Comparison of ENCODE assay signal across 2 cellular contexts in genomic region chr16:69706256-69706974, GRCh38.
TF ChIP-seq lines count a peak whose summit lies in the region.

No MANE protein-coding gene starts in this region.

TF ChIP-seq in HCT116, 20 proteins besides CTCF, POLR2A, EP300 and RAD21:
- TF ChIP-seq CEBPB (IDR thresholded peaks at IDR 0.05; ENCODE audit: low read depth) (peak; percentile 71), ELF1 (IDR thresholded peaks at IDR 0.05; ENCODE audit: borderline replicate concordance, low read depth) (no peak)

TF ChIP-seq in HepG2, 621 proteins besides CTCF, POLR2A, EP300 and RAD21:
- TF ChIP-seq SOX5 (CRISPR knock-in tag; IDR thresholded peaks at IDR 0.05; ENCODE audit: borderline replicate concordance) (peak; percentile 73; the same call in 1 of the 2 replicates), SOX13 (IDR thresholded peaks at IDR 0.05) (no peak), SOX13 (CRISPR knock-in tag; conservative IDR thresholded peaks at IDR 0.05 in 1 of 2, IDR thresholded peaks at IDR 0.05 in 1 of 2) (peak in 1 of 2 experiments; percentile 85; a peak in 2 of 4 replicates), RBM22 (optimal IDR thresholded peaks at IDR 0.05; ENCODE audit: low read length) (peak; percentile 78), ATF4 (CRISPR knock-in tag; IDR thresholded peaks at IDR 0.05) (peak; percentile 80 to 97), CEBPB (IDR thresholded peaks at IDR 0.05; ENCODE audit: borderline replicate concordance, low read depth, low read length) (peak; percentile 90), MAFK (conservative IDR thresholded peaks at IDR 0.05 in 1 of 2, IDR thresholded peaks at IDR 0.05 in 1 of 2; ENCODE audit: low read length in 2 of 2) (peak; percentile 54 to 60), ZSCAN9 (CRISPR knock-in tag; IDR thresholded peaks at IDR 0.05; ENCODE audit: borderline replicate concordance) (no peak), CEBPG (CRISPR knock-in tag; IDR thresholded peaks at IDR 0.05) (peak; percentile 96), ATRX (CRISPR knock-in tag; IDR thresholded peaks at IDR 0.05; ENCODE audit: borderline replicate concordance) (no peak), THRA (CRISPR knock-in tag; IDR thresholded peaks at IDR 0.05; ENCODE audit: borderline replicate concordance) (0 out of 2 replicates have a peak, but pooled peaks have one; percentile 14), MAFF (IDR thresholded peaks at IDR 0.05; ENCODE audit: low read depth, low read length) (peak; percentile 27; the same call in 1 of the 2 replicates), GATAD2A (CRISPR knock-in tag; IDR thresholded peaks at IDR 0.05) (peak; percentile 66), SOX6 (IDR thresholded peaks at IDR 0.05) (no peak), SOX6 (CRISPR knock-in tag; IDR thresholded peaks at IDR 0.05) (peak; percentile 88; the same call in 1 of the 2 replicates), TEF (CRISPR knock-in tag; IDR thresholded peaks at IDR 0.05) (0 out of 2 replicates have a peak, but pooled peaks have one; percentile 69), BATF2 (CRISPR knock-in tag; IDR thresholded peaks at IDR 0.05) (no peak), PATZ1 (CRISPR knock-in tag; IDR thresholded peaks at IDR 0.05) (peak; percentile 39; the same call in 1 of the 2 replicates), AGO2 (optimal IDR thresholded peaks at IDR 0.05; ENCODE audit: low read depth, low read length) (peak; percentile 62), TCF7L2 (IDR thresholded peaks at IDR 0.05; ENCODE audit: low read depth, low read length) (no peak), RARA (CRISPR knock-in tag; IDR thresholded peaks at IDR 0.05) (0 out of 2 replicates have a peak, but pooled peaks have one; percentile 8), ZBTB2 (CRISPR knock-in tag; IDR thresholded peaks at IDR 0.05; ENCODE audit: low read depth) (no peak), SSRP1 (CRISPR knock-in tag; IDR thresholded peaks at IDR 0.05) (peak; percentile 36; the same call in 1 of the 2 replicates), FUBP1 (CRISPR knock-in tag; IDR thresholded peaks at IDR 0.05; ENCODE audit: borderline replicate concordance) (no peak), ATF7 (IDR thresholded peaks at IDR 0.05) (peak; percentile 77), ATF7 (CRISPR knock-in tag; IDR thresholded peaks at IDR 0.05) (no peak), PHF21A (CRISPR knock-in tag; IDR thresholded peaks at IDR 0.05) (0 out of 2 replicates have a peak, but pooled peaks have one; percentile 18), ARID5B (CRISPR knock-in tag; IDR thresholded peaks at IDR 0.05) (peak; percentile 63; the same call in 1 of the 2 replicates), NFKBIZ (CRISPR knock-in tag; IDR thresholded peaks at IDR 0.05) (no peak)
